20 cellular contexts compared by ENCODE assay signal in the genomic region with DNA sequence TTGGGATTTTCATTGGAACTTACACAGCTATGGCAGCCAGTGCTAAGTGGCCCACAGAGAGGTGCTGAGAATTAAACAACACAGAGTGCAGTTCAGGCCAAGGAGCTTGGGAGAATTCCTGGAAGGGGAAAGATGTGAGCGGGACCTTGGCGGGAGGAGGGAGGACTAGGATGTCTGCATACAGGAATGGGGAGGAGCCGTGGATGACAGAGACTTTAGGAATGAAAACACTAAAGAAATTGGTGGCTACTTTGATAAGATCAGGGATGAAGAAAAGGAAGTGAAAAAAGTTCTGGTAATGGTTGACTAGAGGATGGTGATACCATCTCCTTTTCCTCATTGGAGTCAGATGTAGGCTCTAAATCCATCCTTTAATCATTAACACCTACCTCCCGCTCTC.
DNase-seq lines count a peak whose midpoint lies in the region; ATAC-seq, FAIRE-seq and TF ChIP-seq lines count a peak whose summit lies in the region.
"Had no signal": no experiment of that assay in that cellular context is flagged by ENCODE, and none has a peak within 500 bp of the region (broad histone marks: within the 10 kb centered on the region; RNA-seq: fewer than 3 reads in every experiment).

No MANE protein-coding gene starts in this region.

- H3K9ac ChIP-seq in GM23248, result no peak overlapping the region

- no peaks in the 10 kb centered on the region for H3K9me2 ChIP-seq in GM23248 (ENCODE audit: insufficient read depth)

- H3K27ac ChIP-seq in GM23248, result peak overlapping the region; percentile 25; the same call in 1 of the 2 replicates
- H3K27ac ChIP-seq: thoracic aorta had no signal

- no peak overlapping the region for H3K4me2 ChIP-seq in GM23248 (ENCODE audit: unreplicated experiment)

- H3F3A ChIP-seq in GM23248 (ENCODE audit: insufficient read depth), result 0 out of 2 replicates have a peak, but pooled peaks cover 9% of the 10 kb centered on the region

- peaks cover 10% of the 10 kb centered on the region for H3K4me1 ChIP-seq in GM23248 (ENCODE audit: insufficient read depth)

- no peaks in the 10 kb centered on the region for H3K79me2 ChIP-seq in GM23248 (ENCODE audit: insufficient read depth)

- DNase-seq in A172 (ENCODE audit: low spot score), result peak; percentile 66
- peak; percentile 59 for DNase-seq in GM23248
- peak; percentile 3 for DNase-seq in bronchial epithelial cell (ENCODE audit: low read depth)
- peak; percentile 89 for DNase-seq in kidney glomerular epithelial cell (lab: John Stamatoyannopoulos, UW)
- DNase-seq in DMS 273 treated with DMSO at 0.1 percent for 48 hours (lab: John Stamatoyannopoulos, UW), result no peak
- DNase-seq in hypothalamus (lab: John Stamatoyannopoulos, UW), result no peak
- no peak for DNase-seq in activated CD8-positive, alpha-beta memory T cell treated with anti-CD3 and anti-CD28 coated beads, Interleukin-2, amount 50 U/mL, for 48 hours
- DNase-seq: 8988T; activated CD4-positive, alpha-beta T cell treated with anti-CD3 and anti-CD28 coated beads, Interleukin-2, amount 50 U/mL, for 1 hour; activated naive CD4-positive, alpha-beta T cell treated with anti-CD3 and anti-CD28 coated beads, Interleukin-2, amount 50 U/mL, for 16 hours; effector CD4-positive, alpha-beta T cell; GDM1; KBM-7; mammary epithelial cell; NCI-H1105 treated with DMSO at 0.1 percent for 48 hours; right cardiac atrium; Right ventricle myocardium superior; stimulated activated CD4-positive, alpha-beta T cell treated with anti-CD3 and anti-CD28 coated beads, Interleukin-4, amount 100 ng/mL, for 4 hours had no signal

- no peak for TF ChIP-seq CTCF in bronchial epithelial cell (IDR thresholded peaks at IDR 0.05; ENCODE audit: insufficient read depth, low read length, severe bottlenecking)

- WGBS in GM23248 (ENCODE audit: low coverage in 1 of 2, low lambda C conversion rate in 2 of 2, missing lambda C conversion rate in 2 of 2), 2 experiments, result 33 to 50% methylated on average over 4 of the region's 4 CpGs

- no peak for ATAC-seq in HG02981 (IDR thresholded peaks at IDR 0.05; ENCODE audit: unreplicated experiment)

- no peaks in the 10 kb centered on the region for H3K9me3 ChIP-seq in GM23248 (ENCODE audit: low read depth)
- H3K9me3 ChIP-seq: thoracic aorta had no signal

- H3K4me3 ChIP-seq in GM23248, result no peak overlapping the region
- no peak overlapping the region for H3K4me3 ChIP-seq in bronchial epithelial cell (ENCODE audit: low read depth, low read length)
- H3K4me3 ChIP-seq: thoracic aorta had no signal

- in situ Hi-C loops in GM23248 (cut with MboI), result no loop called here

- H4K20me1 ChIP-seq in GM23248 (ENCODE audit: insufficient read depth), result no peaks in the 10 kb centered on the region

- H3K27me3 ChIP-seq in GM23248 (replicated peaks; ENCODE audit: insufficient read depth) (no peaks in the 10 kb centered on the region), bronchial epithelial cell (ENCODE audit: control insufficient read depth, insufficient read depth, low read length) (no peaks in the 10 kb centered on the region)

- no peak for FAIRE-seq in bronchial epithelial cell (lab: Jason Lieb, UNC)

- peak overlapping the region; percentile 53 for H2AFZ ChIP-seq in GM23248

- H3K36me3 ChIP-seq in GM23248 (ENCODE audit: low read depth), result no peaks in the 10 kb centered on the region
- H3K36me3 ChIP-seq in bronchial epithelial cell (ENCODE audit: control insufficient read depth, insufficient read depth, low read length), result no peaks in the 10 kb centered on the region
- H3K36me3 ChIP-seq: thoracic aorta had no signal

Comparison
In these comparisons a context has a peak if more than half of its experiments do, and no peak if none do; other contexts are left out.
1. DNase-seq: peak in A172 (single experiment), GM23248 (single experiment), bronchial epithelial cell (single experiment) and kidney glomerular epithelial cell (single experiment); none in DMS 273 treated with DMSO at 0.1 percent for 48 hours (single experiment), hypothalamus (0 of 51) and activated CD8-positive, alpha-beta memory T cell treated with anti-CD3 and anti-CD28 coated beads, Interleukin-2, amount 50 U/mL, for 48 hours (single experiment).